Comparison of ENCODE assay signal across 12 cellular contexts in genomic region chr7:134515569-134516468, GRCh38. TPM values are rescaled to one million over a fixed set of nuclear protein-coding genes. Genes with fewer than 3 reads are reported as not detected.
A peak's percentile ranks its signal among the peaks of the same experiment; 100 is the strongest.
DNase-seq lines count a peak whose midpoint lies in the region; ATAC-seq and TF ChIP-seq lines count a peak whose summit lies in the region.
"Had no signal": no experiment of that assay in that cellular context is flagged by ENCODE, and none has a peak within 500 bp of the region (broad histone marks: within the 10 kb centered on the region; RNA-seq: fewer than 3 reads in every experiment).

No MANE protein-coding gene starts in this region.

- peak; percentile 59 for ATAC-seq in gastroesophageal sphincter

- H3K9me3 ChIP-seq in adipocyte (ENCODE audit: control insufficient read depth, low read length) (no peaks in the 10 kb centered on the region), gastroesophageal sphincter (no peaks in the 10 kb centered on the region)

- H3K27me3 ChIP-seq in adipocyte (replicated peaks; ENCODE audit: control insufficient read depth, insufficient read depth, low read length) = no peaks in the 10 kb centered on the region
- H3K27me3 ChIP-seq in gastroesophageal sphincter = no peaks in the 10 kb centered on the region

- H3K27ac ChIP-seq in gastroesophageal sphincter = no peak overlapping the region

- DNase-seq in ACHN (peak; percentile 87), HPDE6-E6E7 (ENCODE audit: extremely low spot score) (peak; percentile 47), adipocyte (ENCODE audit: low read depth) (peak; percentile 81), DMS114 treated with DMSO at 0.1 percent for 48 hours (lab: John Stamatoyannopoulos, UW; ENCODE audit: unreplicated experiment) (no peak), GM10248 (ENCODE audit: extremely low spot score) (no peak), NCI-H2107 treated with DMSO at 0.1 percent for 48 hours (lab: John Stamatoyannopoulos, UW; ENCODE audit: unreplicated experiment) (no peak)
- no peak for DNase-seq in stimulated activated CD4-positive, alpha-beta T cell treated with anti-CD3 and anti-CD28 coated beads, Interleukin-12 subunit alpha, Interleukin-12 subunit beta, amount 100 ng/mL, for 4 hours
- DNase-seq: NCI-H1417, nucleus accumbens had no signal

- in situ Hi-C loops in ACHN (cut with HindIII; ENCODE audit: low pct_ligation_motif_present, low pct_unique_long_range_greater_than_20kb, low sequenced_read_pairs) = no loop called here

- TF ChIP-seq EP300 in gastroesophageal sphincter (IDR thresholded peaks at IDR 0.05) = no peak

- TF ChIP-seq CTCF in gastroesophageal sphincter (IDR thresholded peaks at IDR 0.05) (no peak), GM10248 (IDR thresholded peaks at IDR 0.05; ENCODE audit: control extremely low read depth, extremely low read depth, low read depth, missing control alignments) (no peak)

- peaks cover 21% of the 10 kb centered on the region for H3K4me1 ChIP-seq in adipocyte (ENCODE audit: control insufficient read depth, insufficient read depth, low read length)
- H3K4me1 ChIP-seq in gastroesophageal sphincter = peaks cover 0 to 6% (median 0%) of the 10 kb centered on the region in 3 donors

- no peak for TF ChIP-seq POLR2A in gastroesophageal sphincter (IDR thresholded peaks at IDR 0.05)

- no peak overlapping the region for H3K9ac ChIP-seq in adipocyte (ENCODE audit: low read length)

- no peaks in the 10 kb centered on the region for H3K36me3 ChIP-seq in adipocyte (ENCODE audit: control insufficient read depth, insufficient read depth, low read length, severe bottlenecking)
- no peaks in the 10 kb centered on the region for H3K36me3 ChIP-seq in gastroesophageal sphincter

- 38 to 66% methylated on average over 5 of the region's 6 CpGs for WGBS in gastroesophageal sphincter (ENCODE audit: low coverage in 1 of 2), 2 donors

- POLR2A ChIA-PET in GM10248 (lab: Yijun Ruan, JAX) = no interaction called here

- CTCF ChIA-PET in GM10248 (lab: Yijun Ruan, JAX) = interaction anchor here (0.8 to 7.0 kb wide), 13 partner anchors 8 to 93 kb away, joined by 3 to 152 read pairs (median 4); no protein-coding TSS in a partner anchor

- peak overlapping the region; percentile 12 for H3K4me3 ChIP-seq in adipocyte (ENCODE audit: low read length)
- no peak overlapping the region for H3K4me3 ChIP-seq in gastroesophageal sphincter

RNA-seq across cellular contexts. Expression of gene AKR1B10, which starts 11.5 kb away (rescaled TPM):
- 10 to 100 TPM in 1 of 4 donors, 1 to 10 TPM in 2, under 1 TPM in 1; 0.81 to 40.9 (median 3.7) TPM for total RNA-seq in gastroesophageal sphincter
- total RNA-seq: H1 had no signal

RNA-seq across cellular contexts. Expression of gene AKR1B15, which starts 33.1 kb away (rescaled TPM):
- under 1 TPM in 1 of 4 donors, not detected in 3; 0.35 TPM for total RNA-seq in gastroesophageal sphincter
- total RNA-seq: cerebellum had no signal

RNA-seq across cellular contexts. Expression of gene AKR1B1, which starts 56.9 kb away (rescaled TPM):
- 10 to 100 TPM; 34.1 to 55.2 (median 41.1) TPM for total RNA-seq in gastroesophageal sphincter

Comparison
In these comparisons a context has a peak if more than half of its experiments do, and no peak if none do; other contexts are left out.
1. DNase-seq: peak in ACHN (single experiment), HPDE6-E6E7 (single experiment) and adipocyte (single experiment); none in stimulated activated CD4-positive, alpha-beta T cell treated with anti-CD3 and anti-CD28 coated beads, Interleukin-12 subunit alpha, Interleukin-12 subunit beta, amount 100 ng/mL, for 4 hours (single experiment), DMS114 treated with DMSO at 0.1 percent for 48 hours (single experiment), GM10248 (single experiment) and NCI-H2107 treated with DMSO at 0.1 percent for 48 hours (single experiment).